Comparison of ENCODE assay signal across 9 cellular contexts in genomic region chr10:3803884-3804741, GRCh38. TPM values are rescaled to one million over a fixed set of nuclear protein-coding genes. Genes with fewer than 3 reads are reported as not detected.
A peak's percentile ranks its signal among the peaks of the same experiment; 100 is the strongest.
DNase-seq lines count a peak whose midpoint lies in the region; ATAC-seq and TF ChIP-seq lines count a peak whose summit lies in the region.
"Had no signal": no experiment of that assay in that cellular context is flagged by ENCODE, and none has a peak within 500 bp of the region (broad histone marks: within the 10 kb centered on the region; RNA-seq: fewer than 3 reads in every experiment).

No MANE protein-coding gene starts in this region.

- H3K4me1 Mint-ChIP-seq in CD4-positive, alpha-beta memory T cell: peaks cover 22 to 76% (median 64%) of the 10 kb centered on the region in 4 donors
- peaks cover 73% of the 10 kb centered on the region for H3K4me1 Mint-ChIP-seq in stimulated activated naive CD8-positive, alpha-beta T cell treated with anti-CD3 and anti-CD28 coated beads, Interleukin-15, amount 100 ng/mL, for 72 hours

- H3K9me3 ChIP-seq in CD4-positive, alpha-beta memory T cell (ENCODE audit: control insufficient read depth in 1 of 2, low read length in 2 of 2): no peaks in the 10 kb centered on the region
- no peaks in the 10 kb centered on the region for H3K9me3 ChIP-seq in OCI-LY3 (ENCODE audit: insufficient read depth, low read length)

- H3K27me3 Mint-ChIP-seq in CD4-positive, alpha-beta memory T cell: no peaks in the 10 kb centered on the region
- H3K27me3 Mint-ChIP-seq in stimulated activated naive CD8-positive, alpha-beta T cell treated with anti-CD3 and anti-CD28 coated beads, Interleukin-15, amount 100 ng/mL, for 72 hours: no peaks in the 10 kb centered on the region
- H3K27me3 Mint-ChIP-seq: dendritic cell treated with granulocyte-macrophage colony-stimulating factor and Interleukin-4, amounts not matched to agents 40 ng/mL and 50 ng/mL, for 4 days had no signal

- DNase-seq in CD4-positive, alpha-beta memory T cell: peak; percentile 70 to 90 (median 75)
- DNase-seq in activated naive CD4-positive, alpha-beta T cell treated with Interleukin-2 at 50 U/mL for 16 hours: peak; percentile 77
- DNase-seq in stimulated activated naive CD8-positive, alpha-beta T cell treated with anti-CD3 and anti-CD28 coated beads, Interleukin-15, amount 100 ng/mL, for 72 hours: peak; percentile 66 to 89
- DNase-seq in GM19238 (ENCODE audit: insufficient read length, low spot score) (no peak), NCI-H1048 (lab: John Stamatoyannopoulos, UW) (no peak)

- intact Hi-C loops in CD4-positive, alpha-beta memory T cell (cut with micrococcal nuclease): no loop called here

- no peaks in the 10 kb centered on the region for H4K20me1 ChIP-seq in OCI-LY3 (ENCODE audit: insufficient read depth, low read length)

- H3K27ac Mint-ChIP-seq in CD4-positive, alpha-beta memory T cell: no peak overlapping the region
- H3K27ac Mint-ChIP-seq in stimulated activated naive CD8-positive, alpha-beta T cell treated with anti-CD3 and anti-CD28 coated beads, Interleukin-15, amount 100 ng/mL, for 72 hours: peak overlapping the region; percentile 98 to 100
- H3K27ac Mint-ChIP-seq: dendritic cell treated with granulocyte-macrophage colony-stimulating factor and Interleukin-4, amounts not matched to agents 40 ng/mL and 50 ng/mL, for 4 days had no signal

- POLR2A ChIA-PET in CD4-positive, alpha-beta memory T cell (lab: Charles Lee; ENCODE audit: partially characterized antibody): interaction anchor here (1.1 to 17.8 kb wide), 15 partner anchors 8 to 157 kb away, joined by 3 to 1468 read pairs (median 13); partner anchors contain the start of gene KLF6

- no peak for TF ChIP-seq CTCF in OCI-LY3 (IDR thresholded peaks at IDR 0.05; ENCODE audit: low read depth, low read length)

- H3K4me3 Mint-ChIP-seq in CD4-positive, alpha-beta memory T cell: peak overlapping the region in 6 of 8 donors; percentile 38 to 85 (median 74)
- H3K4me3 Mint-ChIP-seq in stimulated activated naive CD8-positive, alpha-beta T cell treated with anti-CD3 and anti-CD28 coated beads, Interleukin-15, amount 100 ng/mL, for 72 hours: peak overlapping the region; percentile 61 to 71

- H3K36me3 ChIP-seq in CD4-positive, alpha-beta memory T cell (ENCODE audit: insufficient read depth, low read length): no peaks in the 10 kb centered on the region
- no peaks in the 10 kb centered on the region for H3K36me3 ChIP-seq in OCI-LY3 (replicated peaks; ENCODE audit: low read depth, low read length)

- CTCF ChIA-PET in CD4-positive, alpha-beta memory T cell (lab: Charles Lee; ENCODE audit: partially characterized antibody): interaction anchor here (4.1 kb wide), 1 partner anchor 20 kb away, joined by 39 read pairs; the partner anchor contains the start of gene KLF6

- H2AFZ ChIP-seq in OCI-LY3 (ENCODE audit: low read depth, low read length): peak overlapping the region; percentile 88

- H3K9me3 Mint-ChIP-seq in CD4-positive, alpha-beta memory T cell: no peaks in the 10 kb centered on the region
- H3K9me3 Mint-ChIP-seq in stimulated activated naive CD8-positive, alpha-beta T cell treated with anti-CD3 and anti-CD28 coated beads, Interleukin-15, amount 100 ng/mL, for 72 hours: no peaks in the 10 kb centered on the region
- H3K9me3 Mint-ChIP-seq: dendritic cell treated with granulocyte-macrophage colony-stimulating factor and Interleukin-4, amounts not matched to agents 40 ng/mL and 50 ng/mL, for 4 days had no signal

- peaks cover 97% of the 10 kb centered on the region for H3K4me1 ChIP-seq in CD4-positive, alpha-beta memory T cell (ENCODE audit: insufficient read depth, low read length)
- peaks cover 60% of the 10 kb centered on the region for H3K4me1 ChIP-seq in OCI-LY3 (ENCODE audit: low read length)

- H3K27ac ChIP-seq in CD4-positive, alpha-beta memory T cell (ENCODE audit: low read depth, low read length): peak overlapping the region; percentile 99
- H3K27ac ChIP-seq in OCI-LY3 (ENCODE audit: low read length): peak overlapping the region; percentile 79
- H3K27ac ChIP-seq in layer of hippocampus (ENCODE audit: low read depth, low read length): peak overlapping the region; percentile 35

- peak overlapping the region; percentile 68 for H3K9ac ChIP-seq in OCI-LY3 (ENCODE audit: low read length)

- H3K79me2 ChIP-seq in OCI-LY3 (ENCODE audit: low read length): no peaks in the 10 kb centered on the region

- ATAC-seq in stimulated activated naive CD8-positive, alpha-beta T cell treated with anti-CD3 and anti-CD28 coated beads, Interleukin-15, amount 100 ng/mL, for 72 hours: peak; percentile 91
- ATAC-seq in esophagus mucosa: no peak

- peak overlapping the region; percentile 82 for H3K4me2 ChIP-seq in OCI-LY3 (ENCODE audit: low read length)

- peaks cover 0 to 3% of the 10 kb centered on the region in 2 donors for H3K36me3 Mint-ChIP-seq in CD4-positive, alpha-beta memory T cell

- no peaks in the 10 kb centered on the region for H3K27me3 ChIP-seq in CD4-positive, alpha-beta memory T cell (ENCODE audit: insufficient read depth, low read length)
- H3K27me3 ChIP-seq in OCI-LY3 (ENCODE audit: low read depth, low read length) (no peaks in the 10 kb centered on the region), layer of hippocampus (ENCODE audit: control insufficient read depth, insufficient read depth, low read length) (no peaks in the 10 kb centered on the region)

- no peak overlapping the region for H3K4me3 ChIP-seq in CD4-positive, alpha-beta memory T cell (ENCODE audit: low read length in 2 of 2)
- H3K4me3 ChIP-seq in OCI-LY3 (ENCODE audit: low read length): peak overlapping the region; percentile 40

RNA-seq across cellular contexts. Expression of gene KLF6, which starts 19.1 kb away (rescaled TPM):
- total RNA-seq in CD4-positive, alpha-beta memory T cell: 100 to 1,000 TPM; 291 to 311 TPM
- polyA plus RNA-seq in CD4-positive, alpha-beta memory T cell: 100 to 1,000 TPM; 814 to 865 TPM
- total RNA-seq in esophagus mucosa: 98.5 TPM

Comparison
In these comparisons a context has a peak if more than half of its experiments do, and no peak if none do; other contexts are left out.
1. DNase-seq: peak in CD4-positive, alpha-beta memory T cell (5 of 5), activated naive CD4-positive, alpha-beta T cell treated with Interleukin-2 at 50 U/mL for 16 hours (single experiment) and stimulated activated naive CD8-positive, alpha-beta T cell treated with anti-CD3 and anti-CD28 coated beads, Interleukin-15, amount 100 ng/mL, for 72 hours (2 of 2); none in GM19238 (single experiment) and NCI-H1048 (single experiment).
2. H3K27ac ChIP-seq: peak in every context shown above with its lines; median percentile 99 in CD4-positive, alpha-beta memory T cell; 79 in OCI-LY3; 35 in layer of hippocampus.
3. H3K27ac Mint-ChIP-seq: peak in stimulated activated naive CD8-positive, alpha-beta T cell treated with anti-CD3 and anti-CD28 coated beads, Interleukin-15, amount 100 ng/mL, for 72 hours (2 of 2); none in CD4-positive, alpha-beta memory T cell (0 of 7).